In the genomic region with DNA sequence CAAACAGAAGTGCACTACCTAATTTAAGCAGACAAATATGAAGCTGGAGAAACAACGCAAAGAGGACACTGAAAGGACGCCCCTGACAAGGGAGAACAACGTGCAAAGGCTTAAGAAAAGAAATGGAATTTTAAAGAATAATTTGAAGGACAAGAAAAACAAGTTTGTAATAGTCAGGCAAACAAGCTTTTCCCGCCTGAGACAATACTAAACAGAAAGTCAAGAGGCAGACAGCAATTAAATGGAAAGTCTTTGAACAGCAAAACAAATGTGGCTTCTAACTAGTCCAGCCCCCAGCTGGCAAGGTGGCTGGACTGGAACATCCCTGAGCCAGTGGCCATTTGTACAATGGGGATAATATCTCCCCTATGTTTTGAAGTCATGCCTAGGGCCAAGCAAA, we compare ENCODE assay signal across 15 cellular contexts.
DNase-seq lines count a peak whose midpoint lies in the region; ATAC-seq, FAIRE-seq and TF ChIP-seq lines count a peak whose summit lies in the region.
"Had no signal": no experiment of that assay in that cellular context is flagged by ENCODE, and none has a peak within 500 bp of the region (broad histone marks: within the 10 kb centered on the region; RNA-seq: fewer than 3 reads in every experiment).

No MANE protein-coding gene starts in this region.

- no peaks in the 10 kb centered on the region for H3K27me3 ChIP-seq in dorsolateral prefrontal cortex
- no peaks in the 10 kb centered on the region for H3K27me3 ChIP-seq in small intestine (ENCODE audit: control insufficient read depth in 2 of 2, insufficient read depth in 2 of 2, low read length in 2 of 2)
- H3K27me3 ChIP-seq: BLaER1, MG63, SJCRH30 had no signal

- H3K36me3 ChIP-seq in small intestine (ENCODE audit: control insufficient read depth in 2 of 2, insufficient read depth in 2 of 2, low read length in 2 of 2) = no peaks in the 10 kb centered on the region
- H3K36me3 ChIP-seq: BLaER1, MG63, SJCRH30 had no signal

- FAIRE-seq in small intestine (lab: Jason Lieb, UNC) = no peak
- FAIRE-seq: H54 had no signal

- no peak for TF ChIP-seq CTCF in dorsolateral prefrontal cortex (IDR thresholded peaks at IDR 0.05 in 54 of 56, conservative IDR thresholded peaks at IDR 0.05 in 2 of 56; ENCODE audit: low read depth in 1 of 56, partially characterized antibody in 56 of 56)

- DNase-seq in DMS79 treated with DMSO at 0.1 percent for 48 hours (lab: John Stamatoyannopoulos, UW) (peak; percentile 16), DMS79 (lab: John Stamatoyannopoulos, UW) (no peak), NCI-H510A treated with DMSO at 0.1 percent for 48 hours (lab: John Stamatoyannopoulos, UW) (peak; percentile 89), dorsolateral prefrontal cortex (no peak), superior temporal gyrus (ENCODE audit: extremely low spot score) (peak; percentile 17), NCI-H524 treated with DMSO at 0.1 percent for 48 hours (lab: John Stamatoyannopoulos, UW) (no peak), small intestine (no peak)
- DNase-seq: CD8-positive, alpha-beta memory T cell; MG63; NCI-H226; SJCRH30 had no signal

- no peak for ATAC-seq in HG03045 (IDR thresholded peaks at IDR 0.05; ENCODE audit: unreplicated experiment)

- H3K4me3 ChIP-seq in dorsolateral prefrontal cortex (no peak overlapping the region), small intestine (ENCODE audit: low read depth in 1 of 2, low read length in 2 of 2) (no peak overlapping the region)
- H3K4me3 ChIP-seq: BLaER1, MG63, SJCRH30 had no signal

- WGBS in small intestine, 3 donors = 77 to 82% (median 77%) methylated on average over 4 of the region's 4 CpGs

- intact Hi-C loops in dorsolateral prefrontal cortex (cut with DNase I) = loop anchor here (5.0 to 10.0 kb wide), 3 partner anchors 180 to 263 kb away; partner anchors contain the start of gene LRRTM2 (in 1 of the 2)

- H3K4me1 ChIP-seq in small intestine (ENCODE audit: control insufficient read depth in 2 of 2, insufficient read depth in 1 of 2, low read depth in 1 of 2, low read length in 1 of 2) = peaks cover 3 to 14% of the 10 kb centered on the region in 2 donors

- no peaks in the 10 kb centered on the region for H3K9me3 ChIP-seq in small intestine (ENCODE audit: control insufficient read depth, low read depth)
- H3K9me3 ChIP-seq: BLaER1, MG63, SJCRH30 had no signal

- H3K27ac ChIP-seq in dorsolateral prefrontal cortex = peak overlapping the region in 54 of 59 donors; percentile 1 to 96 (median 86)
- H3K27ac ChIP-seq in small intestine (ENCODE audit: low read depth in 1 of 2, low read length in 1 of 2) = no peak overlapping the region
- H3K27ac ChIP-seq: 22Rv1, BLaER1, SJCRH30 had no signal

Comparison
In these comparisons a context has a peak if more than half of its experiments do, and no peak if none do; other contexts are left out.
1. DNase-seq: peak in DMS79 treated with DMSO at 0.1 percent for 48 hours (single experiment), NCI-H510A treated with DMSO at 0.1 percent for 48 hours (single experiment) and superior temporal gyrus (single experiment); none in DMS79 (single experiment), dorsolateral prefrontal cortex (0 of 10), NCI-H524 treated with DMSO at 0.1 percent for 48 hours (single experiment) and small intestine (single experiment).
2. H3K27ac ChIP-seq: peak in dorsolateral prefrontal cortex (54 of 59); none in small intestine (0 of 2).